8 cellular contexts compared by ENCODE assay signal in the genomic region with DNA sequence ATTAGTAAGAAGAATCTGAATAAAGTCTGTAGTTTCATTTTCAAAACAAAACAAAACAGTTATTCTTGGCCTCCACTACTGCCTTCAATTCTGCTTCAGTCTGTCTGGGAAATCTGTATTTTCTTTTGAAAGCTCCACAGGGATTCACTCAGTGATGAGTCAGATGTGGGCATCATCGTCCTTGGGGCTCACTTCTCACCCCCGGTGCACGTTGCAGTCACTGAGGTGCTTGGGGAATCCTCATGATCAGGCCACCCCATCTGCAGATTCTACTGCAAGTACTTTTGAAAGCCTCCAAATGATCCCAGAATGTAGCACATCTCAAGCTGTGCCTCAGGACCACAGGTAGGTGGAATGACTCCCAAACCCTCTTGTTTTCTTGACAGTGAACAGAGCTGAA. TPM values are rescaled to one million over a fixed set of nuclear protein-coding genes. Genes with fewer than 3 reads are reported as not detected.
DNase-seq lines count a peak whose midpoint lies in the region; ATAC-seq and TF ChIP-seq lines count a peak whose summit lies in the region.

No MANE protein-coding gene starts in this region.

- POLR2A ChIA-PET in activated CD8-positive, alpha-beta T cell treated with anti-CD3 and anti-CD28 coated beads, Interleukin-2, amount 10 ng/mL, durations not matched to agents 7 days and 5 days (lab: Charles Lee), result interaction anchor here (1.1 to 2.5 kb wide), 3 partner anchors 10 to 17 kb away, joined by 3 to 33 read pairs (median 10); no protein-coding TSS in a partner anchor

- ATAC-seq in activated CD8-positive, alpha-beta T cell treated with anti-CD3 and anti-CD28 coated beads, Interleukin-2, amount 10 ng/mL, durations not matched to agents 7 days and 5 days, result no peak

- no peaks in the 10 kb centered on the region for H3K9me3 Mint-ChIP-seq in activated CD8-positive, alpha-beta T cell treated with anti-CD3 and anti-CD28 coated beads, Interleukin-2, amount 10 ng/mL, durations not matched to agents 7 days and 5 days (ENCODE audit: insufficient read depth)

- 50% methylated on average over 3 of the region's 3 CpGs for WGBS in suprapubic skin

- H3K9me3 ChIP-seq in right atrium auricular region (no peaks in the 10 kb centered on the region), suprapubic skin (no peaks in the 10 kb centered on the region)

- peak overlapping the region; percentile 80 for H3K27ac Mint-ChIP-seq in activated CD8-positive, alpha-beta T cell treated with anti-CD3 and anti-CD28 coated beads, Interleukin-2, amount 10 ng/mL, durations not matched to agents 7 days and 5 days

- peaks cover 52% of the 10 kb centered on the region for H3K36me3 Mint-ChIP-seq in activated CD8-positive, alpha-beta T cell treated with anti-CD3 and anti-CD28 coated beads, Interleukin-2, amount 10 ng/mL, durations not matched to agents 7 days and 5 days (ENCODE audit: low read depth)

- peak; percentile 36 for DNase-seq in AG08396 (ENCODE audit: low spot score)
- DNase-seq in H4 (ENCODE audit: low spot score), result peak; percentile 22
- no peak for DNase-seq in activated CD8-positive, alpha-beta T cell treated with anti-CD3 and anti-CD28 coated beads, Interleukin-2, amount 10 ng/mL, durations not matched to agents 7 days and 5 days
- DNase-seq in right atrium auricular region (ENCODE audit: low spot score), result no peak
- DNase-seq in suprapubic skin (ENCODE audit: low spot score in 2 of 2), result no peak
- no peak for DNase-seq in COLO829 (ENCODE audit: low spot score)
- no peak for DNase-seq in DMS114 treated with DMSO at 0.1 percent for 48 hours (lab: John Stamatoyannopoulos, UW; ENCODE audit: unreplicated experiment)
- DNase-seq in NCI-H2196 treated with DMSO at 0.1 percent for 48 hours (lab: John Stamatoyannopoulos, UW; ENCODE audit: unreplicated experiment), result no peak

- H3K4me3 ChIP-seq in right atrium auricular region, result no peak overlapping the region
- H3K4me3 ChIP-seq in suprapubic skin, result no peak overlapping the region

- H3K4me1 ChIP-seq in right atrium auricular region (peaks cover 0 to 81% of the 10 kb centered on the region in 2 donors), suprapubic skin (peaks cover 52% of the 10 kb centered on the region)

- CTCF ChIA-PET in activated CD8-positive, alpha-beta T cell treated with anti-CD3 and anti-CD28 coated beads, Interleukin-2, amount 10 ng/mL, durations not matched to agents 7 days and 5 days (lab: Charles Lee), result interaction anchor here (0.8 to 7.4 kb wide), 7 partner anchors 9 to 173 kb away, joined by 3 to 92 read pairs (median 22); no protein-coding TSS in a partner anchor

- TF ChIP-seq CTCF in right atrium auricular region (IDR thresholded peaks at IDR 0.05), result no peak
- TF ChIP-seq CTCF in suprapubic skin (IDR thresholded peaks at IDR 0.05), result no peak

- H3K36me3 ChIP-seq in right atrium auricular region (no peaks in the 10 kb centered on the region), suprapubic skin (no peaks in the 10 kb centered on the region)

- peak overlapping the region; percentile 81 for H3K4me3 Mint-ChIP-seq in activated CD8-positive, alpha-beta T cell treated with anti-CD3 and anti-CD28 coated beads, Interleukin-2, amount 10 ng/mL, durations not matched to agents 7 days and 5 days

- TF ChIP-seq EP300 in suprapubic skin (IDR thresholded peaks at IDR 0.05), result no peak

- H3K27ac ChIP-seq in right atrium auricular region, result peak overlapping the region; percentile 68 to 72
- H3K27ac ChIP-seq in suprapubic skin, result peak overlapping the region; percentile 50

- no peaks in the 10 kb centered on the region for H3K27me3 ChIP-seq in right atrium auricular region
- H3K27me3 ChIP-seq in suprapubic skin, result no peaks in the 10 kb centered on the region

- peaks cover 73% of the 10 kb centered on the region for H3K4me1 Mint-ChIP-seq in activated CD8-positive, alpha-beta T cell treated with anti-CD3 and anti-CD28 coated beads, Interleukin-2, amount 10 ng/mL, durations not matched to agents 7 days and 5 days (ENCODE audit: low read depth)

- no peak for TF ChIP-seq POLR2A in suprapubic skin (IDR thresholded peaks at IDR 0.05)

- H3K27me3 Mint-ChIP-seq in activated CD8-positive, alpha-beta T cell treated with anti-CD3 and anti-CD28 coated beads, Interleukin-2, amount 10 ng/mL, durations not matched to agents 7 days and 5 days (ENCODE audit: low read depth), result no peaks in the 10 kb centered on the region

RNA-seq across cellular contexts. Expression of a gene that starts 34.3 kb away (rescaled TPM):
- 17.1 and 21.6 TPM in 2 replicates for total RNA-seq in H4 (2014; rRNA removed; shearing (Covaris generic))
- 10 to 100 TPM; 77.5 TPM for total RNA-seq in activated CD8-positive, alpha-beta T cell treated with anti-CD3 and anti-CD28 coated beads, Interleukin-2, amount 10 ng/mL, durations not matched to agents 7 days and 5 days
- total RNA-seq in right atrium auricular region (10 to 100 TPM; 15.5 to 19.0 TPM), suprapubic skin (10 to 100 TPM in 1 of 4 donors, 1 to 10 TPM in 3; 7.2 to 11.2 (median 9.1) TPM)

Comparison
In these comparisons a context has a peak if more than half of its experiments do, and no peak if none do; other contexts are left out.
1. DNase-seq: peak in AG08396 (single experiment) and H4 (single experiment); none in activated CD8-positive, alpha-beta T cell treated with anti-CD3 and anti-CD28 coated beads, Interleukin-2, amount 10 ng/mL, durations not matched to agents 7 days and 5 days (single experiment), right atrium auricular region (single experiment), suprapubic skin (0 of 2), COLO829 (single experiment), DMS114 treated with DMSO at 0.1 percent for 48 hours (single experiment) and NCI-H2196 treated with DMSO at 0.1 percent for 48 hours (single experiment).